ENCODE assay signal across 16 cellular contexts in genomic region chr11:17721242-17721999, GRCh38. TPM values are rescaled to one million over a fixed set of nuclear protein-coding genes. Genes with fewer than 3 reads are reported as not detected.
DNase-seq lines count a peak whose midpoint lies in the region; ATAC-seq and TF ChIP-seq lines count a peak whose summit lies in the region.
"Had no signal": no experiment of that assay in that cellular context is flagged by ENCODE, and none has a peak within 500 bp of the region (broad histone marks: within the 10 kb centered on the region; RNA-seq: fewer than 3 reads in every experiment).

No MANE protein-coding gene starts in this region.

- H3K4me3 ChIP-seq in PC-3 (ENCODE audit: low read length) (no peak overlapping the region), hepatocyte (no peak overlapping the region), skeletal muscle satellite cell (ENCODE audit: low read length) (peak overlapping the region; percentile 82)

- H3K27me3 ChIP-seq in PC-3 (ENCODE audit: low read length) (peaks cover 47% of the 10 kb centered on the region), hepatocyte (peaks cover 100% of the 10 kb centered on the region), skeletal muscle satellite cell (ENCODE audit: control insufficient read depth, insufficient read depth, low read length) (peaks cover 70% of the 10 kb centered on the region)
- H3K27me3 ChIP-seq: testis had no signal

- BruUV-seq in PC-3 (replicated peaks; lab: Mats Ljungman, UMichigan) = no TSS peak

- no peaks in the 10 kb centered on the region for H3K9me2 ChIP-seq in PC-3 (replicated peaks; ENCODE audit: low read length)
- H3K9me2 ChIP-seq in hepatocyte (replicated peaks; ENCODE audit: insufficient read depth) = no peaks in the 10 kb centered on the region

- H3K9me3 Mint-ChIP-seq in stimulated activated effector memory CD8-positive, alpha-beta T cell treated with anti-CD3 and anti-CD28 coated beads, Interleukin-12 subunit alpha, Interleukin-12 subunit beta, amount 100 ng/mL, for 72 hours = no peaks in the 10 kb centered on the region

- no peaks in the 10 kb centered on the region for H4K20me1 ChIP-seq in PC-3 (ENCODE audit: low read length)
- H4K20me1 ChIP-seq in hepatocyte (ENCODE audit: insufficient read depth, poor library complexity, severe bottlenecking) = no peaks in the 10 kb centered on the region

- H3K4me2 ChIP-seq in PC-3 (ENCODE audit: low read length) (0 out of 2 replicates have a peak overlapping the region, but pooled peaks have one; percentile 7), hepatocyte (peak overlapping the region; percentile 66), skeletal muscle satellite cell (ENCODE audit: low read length) (peak overlapping the region; percentile 83)

- H2AFZ ChIP-seq in PC-3 (ENCODE audit: low read length) = no peak overlapping the region
- no peak overlapping the region for H2AFZ ChIP-seq in hepatocyte

- DNase-seq in NCI-H2227 (lab: John Stamatoyannopoulos, UW; ENCODE audit: unreplicated experiment) = peak; percentile 35
- DNase-seq in NCI-H2227 treated with DMSO at 0.1 percent for 48 hours (lab: John Stamatoyannopoulos, UW) = no peak
- DNase-seq in PC-3 = no peak
- DNase-seq in hepatocyte (ENCODE audit: low spot score) = no peak
- no peak for DNase-seq in SW 1271 (lab: John Stamatoyannopoulos, UW)
- DNase-seq in stimulated activated effector memory CD8-positive, alpha-beta T cell treated with anti-CD3 and anti-CD28 coated beads, Interleukin-12 subunit alpha, Interleukin-12 subunit beta, amount 100 ng/mL, for 72 hours (ENCODE audit: low spot score in 2 of 2) = no peak
- DNase-seq: activated naive CD4-positive, alpha-beta T cell treated with anti-CD3 and anti-CD28 coated beads, Interleukin-2, amount 50 U/mL, for 16 hours; central memory CD4-positive, alpha-beta T cell; KG1; left cardiac atrium; NCI-H187; testis had no signal

- POLR2A ChIA-PET in PC-3 (lab: Charles Lee; ENCODE audit: unreplicated experiment) = no interaction called here

- H3K9me3 ChIP-seq in PC-3 (ENCODE audit: low read length) = no peaks in the 10 kb centered on the region
- no peaks in the 10 kb centered on the region for H3K9me3 ChIP-seq in hepatocyte (ENCODE audit: low read depth)
- H3K9me3 ChIP-seq in skeletal muscle satellite cell (replicated peaks; ENCODE audit: low read length) = no peaks in the 10 kb centered on the region
- H3K9me3 ChIP-seq: testis had no signal

- H3K79me2 ChIP-seq in PC-3 (ENCODE audit: low read length) (no peaks in the 10 kb centered on the region), hepatocyte (no peaks in the 10 kb centered on the region)

- H3K4me1 Mint-ChIP-seq in stimulated activated effector memory CD8-positive, alpha-beta T cell treated with anti-CD3 and anti-CD28 coated beads, Interleukin-12 subunit alpha, Interleukin-12 subunit beta, amount 100 ng/mL, for 72 hours = peaks cover 7% of the 10 kb centered on the region

- H3K4me1 ChIP-seq in PC-3 (ENCODE audit: insufficient read depth, low read length) (no peaks in the 10 kb centered on the region), hepatocyte (ENCODE audit: insufficient read depth) (peaks cover 6% of the 10 kb centered on the region), skeletal muscle satellite cell (ENCODE audit: control insufficient read depth, insufficient read depth, low read length) (peaks cover 6% of the 10 kb centered on the region)

- H3K9ac ChIP-seq in PC-3 (ENCODE audit: low read length) (no peak overlapping the region), skeletal muscle satellite cell (ENCODE audit: low read depth, low read length) (peak overlapping the region; percentile 84)

- no peak overlapping the region for H3K4me3 Mint-ChIP-seq in stimulated activated effector memory CD8-positive, alpha-beta T cell treated with anti-CD3 and anti-CD28 coated beads, Interleukin-12 subunit alpha, Interleukin-12 subunit beta, amount 100 ng/mL, for 72 hours

- CTCF ChIA-PET in PC-3 (lab: Charles Lee) = no interaction called here

- H3F3A ChIP-seq in PC-3 (ENCODE audit: low read length, unreplicated experiment) = no peaks in the 10 kb centered on the region

- H3K36me3 ChIP-seq in PC-3 (ENCODE audit: low read depth, low read length) = no peaks in the 10 kb centered on the region
- no peaks in the 10 kb centered on the region for H3K36me3 ChIP-seq in hepatocyte (replicated peaks; ENCODE audit: insufficient read depth, low read depth)
- H3K36me3 ChIP-seq in skeletal muscle satellite cell (ENCODE audit: insufficient read depth, low read length) = peaks cover 20% of the 10 kb centered on the region

- ATAC-seq in PC-3 (no peak), GM21515 (IDR thresholded peaks at IDR 0.05; ENCODE audit: unreplicated experiment) (no peak)
- no peak for ATAC-seq in stimulated activated effector memory CD8-positive, alpha-beta T cell treated with anti-CD3 and anti-CD28 coated beads, Interleukin-12 subunit alpha, Interleukin-12 subunit beta, amount 100 ng/mL, for 72 hours

- no peak overlapping the region for H3K27ac ChIP-seq in PC-3 (ENCODE audit: low read length)
- H3K27ac ChIP-seq in hepatocyte = no peak overlapping the region
- H3K27ac ChIP-seq: testis had no signal

- intact Hi-C loops in PC-3 (cut with micrococcal nuclease) = no loop called here

- no peak for TF ChIP-seq CTCF in PC-3 (conservative IDR thresholded peaks at IDR 0.05; ENCODE audit: low read depth, low read length)
- TF ChIP-seq CTCF in hepatocyte (IDR thresholded peaks at IDR 0.05; ENCODE audit: poor library complexity) = no peak

- H3K27ac Mint-ChIP-seq in stimulated activated effector memory CD8-positive, alpha-beta T cell treated with anti-CD3 and anti-CD28 coated beads, Interleukin-12 subunit alpha, Interleukin-12 subunit beta, amount 100 ng/mL, for 72 hours = no peak overlapping the region

- H3K36me3 Mint-ChIP-seq in stimulated activated effector memory CD8-positive, alpha-beta T cell treated with anti-CD3 and anti-CD28 coated beads, Interleukin-12 subunit alpha, Interleukin-12 subunit beta, amount 100 ng/mL, for 72 hours = no peaks in the 10 kb centered on the region

- WGBS in hepatocyte (ENCODE audit: low lambda C conversion rate, missing lambda C conversion rate) = 43% methylated on average over 42 of the region's 56 CpGs

RNA-seq across cellular contexts. Expression of gene MYOD1, which starts 2.0 kb away (rescaled TPM):
- not detected in 2 replicates for total RNA-seq in PC-3 (2014; rRNA removed)
- not detected in 2 replicates for total RNA-seq in hepatocyte
- polyA plus RNA-seq in hepatocyte = not detected in 2 replicates
- 2.8 and 5.5 TPM in 2 replicates for total RNA-seq in skeletal muscle satellite cell (2012; rRNA removed)
- total RNA-seq: activated CD8-positive, alpha-beta memory T cell treated with anti-CD3 and anti-CD28 coated beads for 36 hours; left cardiac atrium; SK-MEL-5 had no signal

RNA-seq across cellular contexts. Expression of gene KCNC1, which starts 13.2 kb away (rescaled TPM):
- total RNA-seq in PC-3 (2014; rRNA removed) = not detected in 2 replicates
- 0.08 and 0.20 TPM in 2 replicates for total RNA-seq in hepatocyte
- polyA plus RNA-seq in hepatocyte = 0.01 and 0.66 TPM in 2 replicates
- under 0.01 TPM in 1 of 2 replicates, not detected in the other for total RNA-seq in skeletal muscle satellite cell (2012; rRNA removed)
- total RNA-seq: activated CD8-positive, alpha-beta memory T cell treated with anti-CD3 and anti-CD28 coated beads for 36 hours; left cardiac atrium had no signal

Comparison
In these comparisons a context has a peak if more than half of its experiments do, and no peak if none do; other contexts are left out.
1. H3K4me2 ChIP-seq: peak in every context shown above with its lines; median percentile 83 in skeletal muscle satellite cell; 66 in hepatocyte; 7 in PC-3.